In the genomic region with DNA sequence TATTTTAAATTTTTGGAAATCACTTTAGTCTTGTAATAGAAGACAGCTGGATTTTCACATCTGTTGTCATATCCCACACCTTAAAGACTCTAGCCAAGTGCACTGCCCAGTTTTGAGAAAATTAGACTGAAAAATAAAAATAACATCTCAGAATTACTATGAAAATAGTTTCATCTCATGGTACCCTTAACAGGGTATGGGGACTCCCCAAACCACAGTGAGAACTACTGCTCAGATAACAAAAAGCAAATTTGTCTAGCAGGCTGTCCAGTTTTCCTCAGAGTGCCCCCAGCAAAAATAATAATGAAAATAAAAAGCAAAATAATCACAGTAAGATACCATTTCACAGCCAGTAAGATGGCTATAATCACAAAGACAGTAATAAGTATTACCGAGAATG, we compare ENCODE assay signal across 2 cellular contexts.
A peak's percentile ranks its signal among the peaks of the same experiment; 100 is the strongest.
TF ChIP-seq lines count a peak whose summit lies in the region.

No MANE protein-coding gene starts in this region.

TF ChIP-seq in GM23338, 12 proteins besides CTCF, POLR2A, EP300 and RAD21:
- TF ChIP-seq CREB1 (CRISPR knock-in tag; IDR thresholded peaks at IDR 0.05; ENCODE audit: low read depth): no peak
- TF ChIP-seq, protein P1, sequence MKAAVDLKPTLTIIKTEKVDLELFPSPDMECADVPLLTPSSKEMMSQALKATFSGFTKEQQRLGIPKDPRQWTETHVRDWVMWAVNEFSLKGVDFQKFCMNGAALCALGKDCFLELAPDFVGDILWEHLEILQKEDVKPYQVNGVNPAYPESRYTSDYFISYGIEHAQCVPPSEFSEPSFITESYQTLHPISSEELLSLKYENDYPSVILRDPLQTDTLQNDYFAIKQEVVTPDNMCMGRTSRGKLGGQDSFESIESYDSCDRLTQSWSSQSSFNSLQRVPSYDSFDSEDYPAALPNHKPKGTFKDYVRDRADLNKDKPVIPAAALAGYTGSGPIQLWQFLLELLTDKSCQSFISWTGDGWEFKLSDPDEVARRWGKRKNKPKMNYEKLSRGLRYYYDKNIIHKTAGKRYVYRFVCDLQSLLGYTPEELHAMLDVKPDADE (IDR thresholded peaks at IDR 0.05): no peak
- TF ChIP-seq POLR2AphosphoS5 (IDR thresholded peaks at IDR 0.05; ENCODE audit: low read depth): no peak
- TF ChIP-seq, protein P2, sequence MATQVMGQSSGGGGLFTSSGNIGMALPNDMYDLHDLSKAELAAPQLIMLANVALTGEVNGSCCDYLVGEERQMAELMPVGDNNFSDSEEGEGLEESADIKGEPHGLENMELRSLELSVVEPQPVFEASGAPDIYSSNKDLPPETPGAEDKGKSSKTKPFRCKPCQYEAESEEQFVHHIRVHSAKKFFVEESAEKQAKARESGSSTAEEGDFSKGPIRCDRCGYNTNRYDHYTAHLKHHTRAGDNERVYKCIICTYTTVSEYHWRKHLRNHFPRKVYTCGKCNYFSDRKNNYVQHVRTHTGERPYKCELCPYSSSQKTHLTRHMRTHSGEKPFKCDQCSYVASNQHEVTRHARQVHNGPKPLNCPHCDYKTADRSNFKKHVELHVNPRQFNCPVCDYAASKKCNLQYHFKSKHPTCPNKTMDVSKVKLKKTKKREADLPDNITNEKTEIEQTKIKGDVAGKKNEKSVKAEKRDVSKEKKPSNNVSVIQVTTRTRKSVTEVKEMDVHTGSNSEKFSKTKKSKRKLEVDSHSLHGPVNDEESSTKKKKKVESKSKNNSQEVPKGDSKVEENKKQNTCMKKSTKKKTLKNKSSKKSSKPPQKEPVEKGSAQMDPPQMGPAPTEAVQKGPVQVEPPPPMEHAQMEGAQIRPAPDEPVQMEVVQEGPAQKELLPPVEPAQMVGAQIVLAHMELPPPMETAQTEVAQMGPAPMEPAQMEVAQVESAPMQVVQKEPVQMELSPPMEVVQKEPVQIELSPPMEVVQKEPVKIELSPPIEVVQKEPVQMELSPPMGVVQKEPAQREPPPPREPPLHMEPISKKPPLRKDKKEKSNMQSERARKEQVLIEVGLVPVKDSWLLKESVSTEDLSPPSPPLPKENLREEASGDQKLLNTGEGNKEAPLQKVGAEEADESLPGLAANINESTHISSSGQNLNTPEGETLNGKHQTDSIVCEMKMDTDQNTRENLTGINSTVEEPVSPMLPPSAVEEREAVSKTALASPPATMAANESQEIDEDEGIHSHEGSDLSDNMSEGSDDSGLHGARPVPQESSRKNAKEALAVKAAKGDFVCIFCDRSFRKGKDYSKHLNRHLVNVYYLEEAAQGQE (IDR thresholded peaks at IDR 0.05; ENCODE audit: unreplicated experiment): no peak

TF ChIP-seq in GM12878, 131 proteins besides CTCF, POLR2A, EP300 and RAD21:
- TF ChIP-seq SIN3A (IDR thresholded peaks at IDR 0.05; ENCODE audit: low read depth, low read length): no peak
- TF ChIP-seq SMAD5 (IDR thresholded peaks at IDR 0.05; ENCODE audit: low read depth): no peak
- no peak for TF ChIP-seq BRCA1 (IDR thresholded peaks at IDR 0.05; ENCODE audit: low read depth, low read length)
- TF ChIP-seq SMC3 (IDR thresholded peaks at IDR 0.05; ENCODE audit: borderline replicate concordance, low read length): no peak
- TF ChIP-seq, protein P3, sequence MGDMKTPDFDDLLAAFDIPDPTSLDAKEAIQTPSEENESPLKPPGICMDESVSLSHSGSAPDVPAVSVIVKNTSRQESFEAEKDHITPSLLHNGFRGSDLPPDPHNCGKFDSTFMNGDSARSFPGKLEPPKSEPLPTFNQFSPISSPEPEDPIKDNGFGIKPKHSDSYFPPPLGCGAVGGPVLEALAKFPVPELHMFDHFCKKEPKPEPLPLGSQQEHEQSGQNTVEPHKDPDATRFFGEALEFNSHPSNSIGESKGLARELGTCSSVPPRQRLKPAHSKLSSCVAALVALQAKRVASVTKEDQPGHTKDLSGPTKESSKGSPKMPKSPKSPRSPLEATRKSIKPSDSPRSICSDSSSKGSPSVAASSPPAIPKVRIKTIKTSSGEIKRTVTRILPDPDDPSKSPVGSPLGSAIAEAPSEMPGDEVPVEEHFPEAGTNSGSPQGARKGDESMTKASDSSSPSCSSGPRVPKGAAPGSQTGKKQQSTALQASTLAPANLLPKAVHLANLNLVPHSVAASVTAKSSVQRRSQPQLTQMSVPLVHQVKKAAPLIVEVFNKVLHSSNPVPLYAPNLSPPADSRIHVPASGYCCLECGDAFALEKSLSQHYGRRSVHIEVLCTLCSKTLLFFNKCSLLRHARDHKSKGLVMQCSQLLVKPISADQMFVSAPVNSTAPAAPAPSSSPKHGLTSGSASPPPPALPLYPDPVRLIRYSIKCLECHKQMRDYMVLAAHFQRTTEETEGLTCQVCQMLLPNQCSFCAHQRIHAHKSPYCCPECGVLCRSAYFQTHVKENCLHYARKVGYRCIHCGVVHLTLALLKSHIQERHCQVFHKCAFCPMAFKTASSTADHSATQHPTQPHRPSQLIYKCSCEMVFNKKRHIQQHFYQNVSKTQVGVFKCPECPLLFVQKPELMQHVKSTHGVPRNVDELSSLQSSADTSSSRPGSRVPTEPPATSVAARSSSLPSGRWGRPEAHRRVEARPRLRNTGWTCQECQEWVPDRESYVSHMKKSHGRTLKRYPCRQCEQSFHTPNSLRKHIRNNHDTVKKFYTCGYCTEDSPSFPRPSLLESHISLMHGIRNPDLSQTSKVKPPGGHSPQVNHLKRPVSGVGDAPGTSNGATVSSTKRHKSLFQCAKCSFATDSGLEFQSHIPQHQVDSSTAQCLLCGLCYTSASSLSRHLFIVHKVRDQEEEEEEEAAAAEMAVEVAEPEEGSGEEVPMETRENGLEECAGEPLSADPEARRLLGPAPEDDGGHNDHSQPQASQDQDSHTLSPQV (IDR thresholded peaks at IDR 0.05): no peak
- TF ChIP-seq, protein P4, sequence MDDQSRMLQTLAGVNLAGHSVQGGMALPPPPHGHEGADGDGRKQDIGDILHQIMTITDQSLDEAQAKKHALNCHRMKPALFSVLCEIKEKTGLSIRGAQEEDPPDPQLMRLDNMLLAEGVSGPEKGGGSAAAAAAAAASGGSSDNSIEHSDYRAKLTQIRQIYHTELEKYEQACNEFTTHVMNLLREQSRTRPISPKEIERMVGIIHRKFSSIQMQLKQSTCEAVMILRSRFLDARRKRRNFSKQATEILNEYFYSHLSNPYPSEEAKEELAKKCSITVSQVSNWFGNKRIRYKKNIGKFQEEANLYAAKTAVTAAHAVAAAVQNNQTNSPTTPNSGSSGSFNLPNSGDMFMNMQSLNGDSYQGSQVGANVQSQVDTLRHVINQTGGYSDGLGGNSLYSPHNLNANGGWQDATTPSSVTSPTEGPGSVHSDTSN (IDR thresholded peaks at IDR 0.05; ENCODE audit: insufficient replicate concordance, low read depth, low read length): no peak
- peak; percentile 61 for TF ChIP-seq RUNX3 (IDR thresholded peaks at IDR 0.05; ENCODE audit: low read length)
- TF ChIP-seq JUNB (IDR thresholded peaks at IDR 0.05): peak; percentile 11; the same call in 1 of the 2 replicates
- no peak for TF ChIP-seq POU2F2 (IDR thresholded peaks at IDR 0.05; ENCODE audit: borderline replicate concordance, low read depth, low read length)
TF ChIP-seq in GM12878: peak in this region for 2.
